9 cellular contexts compared by ENCODE assay signal in the genomic region with DNA sequence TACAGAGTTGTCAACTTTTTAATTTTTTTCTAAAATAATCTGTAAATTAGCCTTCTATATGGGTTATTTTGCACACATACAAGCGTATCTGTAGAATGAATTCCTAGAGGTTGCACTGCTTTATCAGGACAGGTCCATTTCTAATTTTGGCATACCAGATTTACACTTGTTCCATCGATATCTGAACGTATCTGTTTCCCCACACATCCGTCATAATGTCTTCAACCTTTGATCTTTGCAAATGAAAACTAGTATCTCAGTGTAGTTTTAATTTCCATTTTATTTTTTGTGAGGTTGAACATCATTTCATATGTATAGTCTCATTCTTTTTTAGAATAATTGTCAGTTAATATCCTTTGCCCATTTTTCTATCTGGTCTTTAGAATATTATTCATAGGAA.
"Had no signal": no experiment of that assay in that cellular context is flagged by ENCODE, and none has a peak within 500 bp of the region (broad histone marks: within the 10 kb centered on the region; RNA-seq: fewer than 3 reads in every experiment).

No MANE protein-coding gene starts in this region.

- H3K27me3 Mint-ChIP-seq: IgD-negative memory B cell had no signal

- ATAC-seq: GM23338 had no signal

- H3K9me3 Mint-ChIP-seq: GM23338, H9, IgD-negative memory B cell had no signal

- H3K27ac Mint-ChIP-seq: GM23338, H9, IgD-negative memory B cell had no signal

- H3K4me3 Mint-ChIP-seq: GM23338, H9, IgD-negative memory B cell had no signal

- H3K9ac ChIP-seq: KMS-11 had no signal

- H3K27ac ChIP-seq: KMS-11 had no signal

- H3K4me3 ChIP-seq: GM23338 had no signal

- FAIRE-seq: H1, H54, HTR-8/SVneo had no signal

- DNase-seq: H9, HCEC 1CT, KBM-7 had no signal

- H3K36me3 Mint-ChIP-seq: IgD-negative memory B cell had no signal
